In genomic region chr10:123150229-123150985, GRCh38 we compare ENCODE assay signal across 9 cellular contexts. TPM values are rescaled to one million over a fixed set of nuclear protein-coding genes. Genes with fewer than 3 reads are reported as not detected.
A peak's percentile ranks its signal among the peaks of the same experiment; 100 is the strongest.
DNase-seq lines count a peak whose midpoint lies in the region; ATAC-seq and TF ChIP-seq lines count a peak whose summit lies in the region.
"Had no signal": no experiment of that assay in that cellular context is flagged by ENCODE, and none has a peak within 500 bp of the region (broad histone marks: within the 10 kb centered on the region; RNA-seq: fewer than 3 reads in every experiment).

No MANE protein-coding gene starts in this region.

- DNase-seq in CD4-positive, alpha-beta T cell: no peak
- no peak for DNase-seq in nephron progenitor cell
- no peak for DNase-seq in GM19240 (ENCODE audit: insufficient read length, low spot score)
- no peak for DNase-seq in NCI-H1417 (lab: John Stamatoyannopoulos, UW)
- no peak for DNase-seq in UCSD-AML1 (lab: John Stamatoyannopoulos, UW; ENCODE audit: unreplicated experiment)

- no peak overlapping the region for H3K27ac ChIP-seq in CD4-positive, alpha-beta T cell (ENCODE audit: low read depth, low read length)
- peak overlapping the region; percentile 48 for H3K27ac ChIP-seq in HUES48 (ENCODE audit: low read depth, low read length)
- H3K27ac ChIP-seq in ectodermal cell (ENCODE audit: insufficient read depth, low read depth, low read length, poor library complexity, severe bottlenecking): no peak overlapping the region

- H3K4me1 ChIP-seq in HUES48 (ENCODE audit: control insufficient read depth, insufficient read depth, low read length) (peaks cover 44% of the 10 kb centered on the region), ectodermal cell (ENCODE audit: control insufficient read depth, insufficient read depth, low read length) (peaks cover 18% of the 10 kb centered on the region)

- H3K27me3 Mint-ChIP-seq in CD4-positive, alpha-beta T cell: peaks cover 48% of the 10 kb centered on the region
- H3K27me3 Mint-ChIP-seq in nephron progenitor cell (ENCODE audit: low read depth, poor library complexity): peaks cover 86% of the 10 kb centered on the region

- H3K4me1 Mint-ChIP-seq in CD4-positive, alpha-beta T cell (ENCODE audit: low read depth): peaks cover 63% of the 10 kb centered on the region
- peaks cover 28% of the 10 kb centered on the region for H3K4me1 Mint-ChIP-seq in nephron progenitor cell

- H3K4me3 ChIP-seq in HUES48 (ENCODE audit: low read depth, low read length) (peak overlapping the region; percentile 63), ectodermal cell (ENCODE audit: insufficient read depth, low read depth, low read length) (peak overlapping the region; percentile 37)

- peaks cover 14% of the 10 kb centered on the region for H3K36me3 Mint-ChIP-seq in CD4-positive, alpha-beta T cell (ENCODE audit: low read depth)
- peaks cover 2% of the 10 kb centered on the region for H3K36me3 Mint-ChIP-seq in nephron progenitor cell (ENCODE audit: low read depth)

- H3K36me3 ChIP-seq in HUES48 (ENCODE audit: control insufficient read depth, insufficient read depth, low read length): peaks cover 4% of the 10 kb centered on the region
- H3K36me3 ChIP-seq in ectodermal cell (ENCODE audit: control insufficient read depth, insufficient read depth, low read length): no peaks in the 10 kb centered on the region

- H3K9me3 ChIP-seq in CD4-positive, alpha-beta T cell (ENCODE audit: control insufficient read depth, low read length): no peaks in the 10 kb centered on the region
- H3K9me3 ChIP-seq in HUES48 (ENCODE audit: control insufficient read depth, insufficient read depth, low read length) (no peaks in the 10 kb centered on the region), ectodermal cell (ENCODE audit: control insufficient read depth, low read length) (no peaks in the 10 kb centered on the region)

- intact Hi-C loops in CD4-positive, alpha-beta T cell (cut with DNase I, micrococcal nuclease): loop anchor here (5.0 to 10.0 kb wide), 8 partner anchors 143 to 1767 kb away; partner anchors contain the start of genes ACADSB (in 1 of the 2), EEF1AKMT2 (in 1 of the 2), FAM24B (in 1 of the 2) and IKZF5 (in 1 of the 2)

- peak overlapping the region; percentile 89 for H3K4me3 Mint-ChIP-seq in CD4-positive, alpha-beta T cell
- peak overlapping the region; percentile 68 for H3K4me3 Mint-ChIP-seq in nephron progenitor cell

- H3K27ac Mint-ChIP-seq in CD4-positive, alpha-beta T cell: no peak overlapping the region
- H3K27ac Mint-ChIP-seq in nephron progenitor cell: no peak overlapping the region

- peaks cover 60% of the 10 kb centered on the region for H3K27me3 ChIP-seq in CD4-positive, alpha-beta T cell (ENCODE audit: control insufficient read depth, insufficient read depth, low read length)
- H3K27me3 ChIP-seq in HUES48 (ENCODE audit: control insufficient read depth, insufficient read depth, low read length) (peaks cover 82% of the 10 kb centered on the region), ectodermal cell (ENCODE audit: control insufficient read depth, insufficient read depth, low read length, poor library complexity, severe bottlenecking) (peaks cover 83% of the 10 kb centered on the region)

- POLR2A ChIA-PET in CD4-positive, alpha-beta T cell (lab: Charles Lee): interaction anchor here (1.2 to 3.1 kb wide), 4 partner anchors 9 to 95 kb away, joined by 3 to 24 read pairs (median 13); no protein-coding TSS in a partner anchor

- 0 out of 2 replicates have a peak overlapping the region, but pooled peaks have one; percentile 43 for H3K9ac ChIP-seq in HUES48 (ENCODE audit: low read depth, low read length)

- no peaks in the 10 kb centered on the region for H3K9me3 Mint-ChIP-seq in CD4-positive, alpha-beta T cell
- H3K9me3 Mint-ChIP-seq in nephron progenitor cell: no peaks in the 10 kb centered on the region

- CTCF ChIA-PET in CD4-positive, alpha-beta T cell (lab: Charles Lee): interaction anchor here (0.7 to 1.9 kb wide), 2 partner anchors 11 to 77 kb away, joined by 3 to 4 read pairs; no protein-coding TSS in a partner anchor

- no peak for TF ChIP-seq CTCF in CD4-positive, alpha-beta T cell (IDR thresholded peaks at IDR 0.05)
- no peak for TF ChIP-seq CTCF in nephron progenitor cell (IDR thresholded peaks at IDR 0.05)

- ATAC-seq in CD4-positive, alpha-beta T cell (ENCODE audit: poor library complexity): no peak
- no peak for ATAC-seq in GM19023 (IDR thresholded peaks at IDR 0.05; ENCODE audit: unreplicated experiment)

- WGBS in ectodermal cell, 2 experiments: 3 to 4% methylated on average over 26 to 33 of the region's 34 CpGs

RNA-seq across cellular contexts. Expression of gene HMX2, which starts 2.5 kb away (rescaled TPM):
- total RNA-seq in CD4-positive, alpha-beta T cell: not detected
- polyA plus RNA-seq in ectodermal cell (2013, experiment 1 of 4): not detected
- polyA plus RNA-seq in ectodermal cell (2013, experiment 2 of 4): 0.57 TPM
- 0.43 TPM for polyA plus RNA-seq in ectodermal cell (2013, experiment 3 of 4)
- 0.36 TPM for polyA plus RNA-seq in ectodermal cell (2013, experiment 4 of 4)
- total RNA-seq: RPMI7951 had no signal

RNA-seq across cellular contexts. Expression of gene BUB3, which starts 3.8 kb away (rescaled TPM):
- 100 to 1,000 TPM; 167 to 178 TPM for total RNA-seq in CD4-positive, alpha-beta T cell
- polyA plus RNA-seq in ectodermal cell (2013, experiment 1 of 4): 154 TPM
- 147 TPM for polyA plus RNA-seq in ectodermal cell (2013, experiment 2 of 4)
- 136 TPM for polyA plus RNA-seq in ectodermal cell (2013, experiment 3 of 4)
- polyA plus RNA-seq in ectodermal cell (2013, experiment 4 of 4): 160 TPM

RNA-seq across cellular contexts. Expression of gene HMX3, which starts 14.6 kb away (rescaled TPM):
- under 1 TPM in 1 of 2 experiments, not detected in 1; 0.34 TPM for total RNA-seq in CD4-positive, alpha-beta T cell
- polyA plus RNA-seq in ectodermal cell (2013, experiment 1 of 4): not detected
- 0.21 TPM for polyA plus RNA-seq in ectodermal cell (2013, experiment 2 of 4)
- not detected for polyA plus RNA-seq in ectodermal cell (2013, experiment 3 of 4)
- 0.32 TPM for polyA plus RNA-seq in ectodermal cell (2013, experiment 4 of 4)
- total RNA-seq: RPMI7951 had no signal
